25 cellular contexts compared by ENCODE assay signal in genomic region chrX:130637591-130637990, GRCh38.
A peak's percentile ranks its signal among the peaks of the same experiment; 100 is the strongest.
DNase-seq lines count a peak whose midpoint lies in the region; FAIRE-seq and TF ChIP-seq lines count a peak whose summit lies in the region.
"Had no signal": no experiment of that assay in that cellular context is flagged by ENCODE, and none has a peak within 500 bp of the region (broad histone marks: within the 10 kb centered on the region; RNA-seq: fewer than 3 reads in every experiment).

No MANE protein-coding gene starts in this region.

- no peaks in the 10 kb centered on the region for H3K9me3 ChIP-seq in A673 (ENCODE audit: low read depth, low read length, poor library complexity, severe bottlenecking)

- no peak for TF ChIP-seq CTCF in AG09309 (IDR thresholded peaks at IDR 0.05; ENCODE audit: control insufficient read depth, insufficient read depth, low read depth, low read length, missing control alignments)
- no peak for TF ChIP-seq CTCF in endothelial cell (IDR thresholded peaks at IDR 0.05; ENCODE audit: unreplicated experiment)
- no peak for TF ChIP-seq CTCF in nephron (IDR thresholded peaks at IDR 0.05; ENCODE audit: unreplicated experiment in 3 of 3)
- TF ChIP-seq CTCF in A673 (conservative IDR thresholded peaks at IDR 0.05; ENCODE audit: low read depth, low read length): no peak

- H3K4me3 Mint-ChIP-seq in endothelial cell (ENCODE audit: unreplicated experiment): no peak overlapping the region
- no peak overlapping the region for H3K4me3 Mint-ChIP-seq in nephron
- H3K4me3 Mint-ChIP-seq: activated naive CD8-positive, alpha-beta T cell treated with anti-CD3 and anti-CD28 coated beads for 36 hours; naive thymus-derived CD4-positive, alpha-beta T cell had no signal

- CTCF ChIA-PET in A673 (lab: Charles Lee): no interaction called here

- H3K27me3 Mint-ChIP-seq in endothelial cell (ENCODE audit: unreplicated experiment) (no peaks in the 10 kb centered on the region), nephron (ENCODE audit: low read depth) (no peaks in the 10 kb centered on the region)
- H3K27me3 Mint-ChIP-seq: activated naive CD8-positive, alpha-beta T cell treated with anti-CD3 and anti-CD28 coated beads for 36 hours; naive thymus-derived CD4-positive, alpha-beta T cell had no signal

- intact Hi-C loops in A673 (cut with micrococcal nuclease; ENCODE audit: unreplicated experiment): no loop called here

- H3K36me3 Mint-ChIP-seq in endothelial cell (ENCODE audit: low read depth, unreplicated experiment) (no peaks in the 10 kb centered on the region), nephron (ENCODE audit: low read depth) (peaks cover 26% of the 10 kb centered on the region)

- DNase-seq in AG09309 (ENCODE audit: low read depth) (peak; percentile 11), HT1080 (ENCODE audit: low read depth) (peak; percentile 11), endothelial cell (ENCODE audit: low spot score) (no peak), DMS53 treated with DMSO at 0.1 percent for 48 hours (lab: John Stamatoyannopoulos, UW; ENCODE audit: unreplicated experiment) (no peak), anterior cingulate cortex (lab: John Stamatoyannopoulos, UW) (no peak), A673 (ENCODE audit: low spot score) (no peak), urothelium cell line (ENCODE audit: low spot score) (no peak)
- DNase-seq: ACHN; activated CD8-positive, alpha-beta memory T cell treated with anti-CD3 and anti-CD28 coated beads for 24 hours; activated naive CD8-positive, alpha-beta T cell treated with anti-CD3 and anti-CD28 coated beads for 36 hours; activated T-cell treated with anti-CD3 and anti-CD28 coated beads, Interleukin-2, amount 50 U/mL, for 48 hours; CD8-positive, alpha-beta memory T cell; central memory CD4-positive, alpha-beta T cell; DND-41; hypothalamus; KBM-7; kidney; naive thymus-derived CD4-positive, alpha-beta T cell; NCI-H2029 treated with DMSO at 0.1 percent for 48 hours; NCI-H446 treated with DMSO at 0.1 percent for 48 hours; small intestine; stimulated activated CD4-positive, alpha-beta T cell treated with anti-CD3 and anti-CD28 coated beads, Interleukin-4, amount 100 ng/mL, for 24 hours had no signal

- H3K27ac Mint-ChIP-seq in endothelial cell (ENCODE audit: unreplicated experiment): peak overlapping the region; percentile 82
- H3K27ac Mint-ChIP-seq in nephron: peak overlapping the region; percentile 5 to 62 (median 23)
- H3K27ac Mint-ChIP-seq: activated naive CD8-positive, alpha-beta T cell treated with anti-CD3 and anti-CD28 coated beads for 36 hours; CD8-positive, alpha-beta memory T cell; naive thymus-derived CD4-positive, alpha-beta T cell had no signal

- POLR2A ChIA-PET in A673 (lab: Charles Lee; ENCODE audit: low non-redundant PET): no interaction called here

- no peaks in the 10 kb centered on the region for H3K36me3 ChIP-seq in A673 (ENCODE audit: insufficient read depth, low read length, poor library complexity, severe bottlenecking)

- H3K4me3 ChIP-seq in AG09309 (ENCODE audit: control insufficient read depth, low read depth, low read length) (no peak overlapping the region), A673 (ENCODE audit: low read depth, low read length, poor library complexity, severe bottlenecking) (no peak overlapping the region)

- H3K4me1 ChIP-seq in A673 (ENCODE audit: insufficient read depth, low read length, poor library complexity, severe bottlenecking): no peaks in the 10 kb centered on the region

- no TSS peak for BruUV-seq in A673 (replicated peaks; lab: Mats Ljungman, UMichigan)

- no peak for FAIRE-seq in urothelium cell line (lab: Jason Lieb, UNC)
- FAIRE-seq: GM18507, kidney, small intestine had no signal

- H3K9me3 Mint-ChIP-seq in endothelial cell (ENCODE audit: unreplicated experiment) (no peaks in the 10 kb centered on the region), nephron (no peaks in the 10 kb centered on the region)
- H3K9me3 Mint-ChIP-seq: activated naive CD8-positive, alpha-beta T cell treated with anti-CD3 and anti-CD28 coated beads for 36 hours; CD8-positive, alpha-beta memory T cell had no signal

- H3K27ac ChIP-seq in A673 (ENCODE audit: low read depth, low read length, poor library complexity, severe bottlenecking): no peak overlapping the region
- H3K27ac ChIP-seq: RWPE1 had no signal

- peaks cover 6% of the 10 kb centered on the region for H3K4me1 Mint-ChIP-seq in endothelial cell (ENCODE audit: unreplicated experiment)
- H3K4me1 Mint-ChIP-seq in nephron: peaks cover 16% of the 10 kb centered on the region
- H3K4me1 Mint-ChIP-seq: CD8-positive, alpha-beta memory T cell had no signal

- H3K27me3 ChIP-seq in A673 (replicated peaks; ENCODE audit: insufficient read depth, low read depth, low read length, poor library complexity): no peaks in the 10 kb centered on the region

Comparison
In these comparisons a context has a peak if more than half of its experiments do, and no peak if none do; other contexts are left out.
1. DNase-seq: peak in AG09309 (single experiment) and HT1080 (single experiment); none in endothelial cell (single experiment), DMS53 treated with DMSO at 0.1 percent for 48 hours (single experiment), anterior cingulate cortex (0 of 58), A673 (single experiment) and urothelium cell line (single experiment).